ENCODE assay signal across 8 cellular contexts in genomic region chr17:48037036-48037881, GRCh38. TPM values are rescaled to one million over a fixed set of nuclear protein-coding genes. Genes with fewer than 3 reads are reported as not detected.
DNase-seq lines count a peak whose midpoint lies in the region; ATAC-seq and TF ChIP-seq lines count a peak whose summit lies in the region.

TSS of gene COPZ2 (minus strand) at chr17:48037797. CDS start at chr17:48037777, 20 bp downstream.

- H3K9ac ChIP-seq in subcutaneous abdominal adipose tissue (ENCODE audit: low read length in 5 of 5): peak within 1 kb of the TSS; percentile 48 to 85 (median 74)

- peaks cover 32% of the 10 kb centered on the region for H3K27me3 ChIP-seq in DOHH2 (ENCODE audit: control insufficient read depth, low read length)
- no peaks in the 10 kb centered on the region for H3K27me3 ChIP-seq in subcutaneous abdominal adipose tissue (ENCODE audit: control insufficient read depth in 5 of 5, insufficient read depth in 4 of 5, low read length in 5 of 5)

- no peaks in the 10 kb centered on the region for H4K20me1 ChIP-seq in DOHH2 (ENCODE audit: control insufficient read depth, insufficient read depth, low read depth, low read length)

- peak within 1 kb of the TSS; percentile 97 for H3K4me2 ChIP-seq in DOHH2 (ENCODE audit: low read length)

- TF ChIP-seq CTCF in DOHH2 (IDR thresholded peaks at IDR 0.05; ENCODE audit: low read depth, low read length, poor library complexity, severe bottlenecking) (peak; percentile 84), endothelial cell (IDR thresholded peaks at IDR 0.05; ENCODE audit: unreplicated experiment) (peak; percentile 30), mucosa of descending colon (IDR thresholded peaks at IDR 0.05) (peak; percentile 69)

- H3K27ac Mint-ChIP-seq in activated CD8-positive, alpha-beta T cell treated with anti-CD3 and anti-CD28 coated beads, Interleukin-2, amount 10 ng/mL, durations not matched to agents 7 days and 5 days: peak within 1 kb of the TSS; percentile 53
- peak within 1 kb of the TSS; percentile 53 for H3K27ac Mint-ChIP-seq in endothelial cell (ENCODE audit: unreplicated experiment)

- H3F3A ChIP-seq in DOHH2 (ENCODE audit: control insufficient read depth, insufficient read depth): peaks cover 7% of the 10 kb centered on the region; the same call in 1 of the 2 replicates

- POLR2A ChIA-PET in activated CD8-positive, alpha-beta T cell treated with anti-CD3 and anti-CD28 coated beads, Interleukin-2, amount 10 ng/mL, durations not matched to agents 7 days and 5 days (lab: Charles Lee): interaction anchor here (0.9 to 1.8 kb wide), 4 partner anchors 9 to 66 kb away, joined by 3 to 5 read pairs (median 3); no protein-coding TSS in a partner anchor

- ATAC-seq in activated CD8-positive, alpha-beta T cell treated with anti-CD3 and anti-CD28 coated beads, Interleukin-2, amount 10 ng/mL, durations not matched to agents 7 days and 5 days: peak; percentile 89
- peak; percentile 89 for ATAC-seq in mucosa of descending colon
- no peak for ATAC-seq in HG02852 (IDR thresholded peaks at IDR 0.05; ENCODE audit: unreplicated experiment)

- H3K9me3 ChIP-seq in DOHH2 (ENCODE audit: control insufficient read depth, insufficient read depth, low read length) (no peaks in the 10 kb centered on the region), mucosa of descending colon (no peaks in the 10 kb centered on the region), subcutaneous abdominal adipose tissue (ENCODE audit: control insufficient read depth in 5 of 5, low read length in 5 of 5) (no peaks in the 10 kb centered on the region)

- H3K27me3 Mint-ChIP-seq in activated CD8-positive, alpha-beta T cell treated with anti-CD3 and anti-CD28 coated beads, Interleukin-2, amount 10 ng/mL, durations not matched to agents 7 days and 5 days (ENCODE audit: low read depth): peaks cover 39% of the 10 kb centered on the region
- peaks cover 16% of the 10 kb centered on the region for H3K27me3 Mint-ChIP-seq in endothelial cell (ENCODE audit: unreplicated experiment)

- peaks cover 18% of the 10 kb centered on the region for H3K4me1 ChIP-seq in DOHH2 (ENCODE audit: control insufficient read depth, low read length)
- H3K4me1 ChIP-seq in mucosa of descending colon (ENCODE audit: low read depth): peaks cover 5% of the 10 kb centered on the region
- peaks cover 6 to 18% (median 14%) of the 10 kb centered on the region in 5 donors for H3K4me1 ChIP-seq in subcutaneous abdominal adipose tissue (ENCODE audit: control insufficient read depth in 5 of 5, insufficient read depth in 5 of 5, low read length in 5 of 5)

- peaks cover 15% of the 10 kb centered on the region for H3K4me1 Mint-ChIP-seq in activated CD8-positive, alpha-beta T cell treated with anti-CD3 and anti-CD28 coated beads, Interleukin-2, amount 10 ng/mL, durations not matched to agents 7 days and 5 days (ENCODE audit: low read depth)
- H3K4me1 Mint-ChIP-seq in endothelial cell (ENCODE audit: unreplicated experiment): peaks cover 5% of the 10 kb centered on the region

- no peaks in the 10 kb centered on the region for H3K36me3 Mint-ChIP-seq in activated CD8-positive, alpha-beta T cell treated with anti-CD3 and anti-CD28 coated beads, Interleukin-2, amount 10 ng/mL, durations not matched to agents 7 days and 5 days (ENCODE audit: low read depth)
- peaks cover 12% of the 10 kb centered on the region for H3K36me3 Mint-ChIP-seq in endothelial cell (ENCODE audit: low read depth, unreplicated experiment)

- H3K4me3 Mint-ChIP-seq in activated CD8-positive, alpha-beta T cell treated with anti-CD3 and anti-CD28 coated beads, Interleukin-2, amount 10 ng/mL, durations not matched to agents 7 days and 5 days: peak within 1 kb of the TSS; percentile 76
- peak within 1 kb of the TSS; percentile 89 for H3K4me3 Mint-ChIP-seq in endothelial cell (ENCODE audit: unreplicated experiment)

- no peaks in the 10 kb centered on the region for H3K9me2 ChIP-seq in DOHH2 (replicated peaks; ENCODE audit: control insufficient read depth, low read length)

- H3K36me3 ChIP-seq in DOHH2 (ENCODE audit: control insufficient read depth, low read length) (no peaks in the 10 kb centered on the region), mucosa of descending colon (ENCODE audit: low read depth) (no peaks in the 10 kb centered on the region), subcutaneous abdominal adipose tissue (ENCODE audit: control insufficient read depth in 5 of 5, insufficient read depth in 5 of 5, low read length in 5 of 5) (peaks cover 0 to 7% (median 3%) of the 10 kb centered on the region in 5 donors)

- no peak within 1 kb of the TSS for H3K27ac ChIP-seq in DOHH2 (ENCODE audit: low read depth, low read length)
- peak within 1 kb of the TSS; percentile 65 for H3K27ac ChIP-seq in subcutaneous abdominal adipose tissue (ENCODE audit: low read depth, low read length)

- no peaks in the 10 kb centered on the region for H3K9me3 Mint-ChIP-seq in activated CD8-positive, alpha-beta T cell treated with anti-CD3 and anti-CD28 coated beads, Interleukin-2, amount 10 ng/mL, durations not matched to agents 7 days and 5 days (ENCODE audit: insufficient read depth)
- H3K9me3 Mint-ChIP-seq in endothelial cell (ENCODE audit: unreplicated experiment): no peaks in the 10 kb centered on the region

- H3K79me2 ChIP-seq in DOHH2 (ENCODE audit: control insufficient read depth, low read length): no peaks in the 10 kb centered on the region

- intact Hi-C loops in mucosa of descending colon (cut with DNase I, micrococcal nuclease): no loop called here

- CTCF ChIA-PET in activated CD8-positive, alpha-beta T cell treated with anti-CD3 and anti-CD28 coated beads, Interleukin-2, amount 10 ng/mL, durations not matched to agents 7 days and 5 days (lab: Charles Lee): interaction anchor here (0.7 to 5.7 kb wide), 15 partner anchors 9 to 76 kb away, joined by 3 to 42 read pairs (median 5); no protein-coding TSS in a partner anchor

- peak within 1 kb of the TSS; percentile 81 for H3K4me3 ChIP-seq in DOHH2 (ENCODE audit: low read length)
- peak within 1 kb of the TSS; percentile 19 for H3K4me3 ChIP-seq in mucosa of descending colon
- peak within 1 kb of the TSS; percentile 59 to 77 (median 67) for H3K4me3 ChIP-seq in subcutaneous abdominal adipose tissue (ENCODE audit: low read depth in 1 of 5, low read length in 5 of 5)

- DNase-seq in HuH-7 (ENCODE audit: low spot score) (peak; percentile 70), endothelial cell (ENCODE audit: low spot score) (peak; percentile 33), mucosa of descending colon (peak; percentile 54 to 72 (median 71)), cortex of kidney (lab: John Stamatoyannopoulos, UW) (no peak)
- DNase-seq in activated CD8-positive, alpha-beta T cell treated with anti-CD3 and anti-CD28 coated beads, Interleukin-2, amount 10 ng/mL, durations not matched to agents 7 days and 5 days: peak; percentile 72

RNA-seq across cellular contexts. Expression of gene COPZ2, which starts in this region (rescaled TPM):
- 1 to 10 TPM; 5.1 to 5.5 TPM for total RNA-seq in activated CD8-positive, alpha-beta T cell treated with anti-CD3 and anti-CD28 coated beads, Interleukin-2, amount 10 ng/mL, durations not matched to agents 7 days and 5 days
- not detected for total RNA-seq in endothelial cell (ENCODE audit: unreplicated experiment)
- total RNA-seq in mucosa of descending colon: 10 to 100 TPM in 2 of 3 donors, 1 to 10 TPM in 1; 3.9 to 43.3 (median 14.3) TPM

Comparison
In these comparisons a context has a peak if more than half of its experiments do, and no peak if none do; other contexts are left out.
1. Peak in DNase-seq in endothelial cell; RNA of the gene not detected or under 1 TPM.
2. H3K4me3 ChIP-seq: peak in every context shown above with its lines; median percentile 81 in DOHH2; 67 in subcutaneous abdominal adipose tissue; 19 in mucosa of descending colon.
3. CTCF ChIP-seq: peak in every context shown above with its lines; median percentile 84 in DOHH2; 69 in mucosa of descending colon; 30 in endothelial cell.